Comparison of ENCODE assay signal across 15 cellular contexts in genomic region chr19:20558011-20558410, GRCh38. TPM values are rescaled to one million over a fixed set of nuclear protein-coding genes. Genes with fewer than 3 reads are reported as not detected.
A peak's percentile ranks its signal among the peaks of the same experiment; 100 is the strongest.
DNase-seq lines count a peak whose midpoint lies in the region; ATAC-seq, FAIRE-seq and TF ChIP-seq lines count a peak whose summit lies in the region.
"Had no signal": no experiment of that assay in that cellular context is flagged by ENCODE, and none has a peak within 500 bp of the region (broad histone marks: within the 10 kb centered on the region; RNA-seq: fewer than 3 reads in every experiment).

No MANE protein-coding gene starts in this region.

- peak; percentile 67 for TF ChIP-seq CTCF in H9 (conservative IDR thresholded peaks at IDR 0.05)
- peak; percentile 46 for TF ChIP-seq CTCF in WTC11 (IDR thresholded peaks at IDR 0.05)
- TF ChIP-seq CTCF in neural crest cell (conservative IDR thresholded peaks at IDR 0.05): peak; percentile 35

- no peak overlapping the region for H3T11ph ChIP-seq in H9 (ENCODE audit: low read length)

- no peaks in the 10 kb centered on the region for H3K27me3 Mint-ChIP-seq in activated CD4-positive, alpha-beta T cell treated with anti-CD3 and anti-CD28 coated beads, Interleukin-2, amount 10 ng/mL, durations not matched to agents 7 days and 5 days
- H3K27me3 Mint-ChIP-seq in H9 (ENCODE audit: low read depth): no peaks in the 10 kb centered on the region
- no peaks in the 10 kb centered on the region for H3K27me3 Mint-ChIP-seq in WTC11 (ENCODE audit: low read depth)
- no peaks in the 10 kb centered on the region for H3K27me3 Mint-ChIP-seq in neural crest cell (ENCODE audit: low read depth)
- no peaks in the 10 kb centered on the region for H3K27me3 Mint-ChIP-seq in T-helper 17 cell

- no peak overlapping the region for H3K23ac ChIP-seq in H9 (ENCODE audit: insufficient read length, low read depth, low read length)

- peak; percentile 60 for ATAC-seq in WTC11
- no peak for ATAC-seq in T-helper 17 cell
- ATAC-seq: HepG2 had no signal

- H2BK12ac ChIP-seq in H9 (ENCODE audit: insufficient read length, low read depth, low read length): no peak overlapping the region

- H3K23me2 ChIP-seq in H9 (ENCODE audit: insufficient read length, low read depth, low read length, poor library complexity, severe bottlenecking): no peaks in the 10 kb centered on the region

- H3K4me1 Mint-ChIP-seq in activated CD4-positive, alpha-beta T cell treated with anti-CD3 and anti-CD28 coated beads, Interleukin-2, amount 10 ng/mL, durations not matched to agents 7 days and 5 days: peaks cover 7% of the 10 kb centered on the region
- H3K4me1 Mint-ChIP-seq in H9 (0 out of 4 replicates have a peak, but pooled peaks cover 0 to 6% of the 10 kb centered on the region in 2 experiments), WTC11 (peaks cover 16% of the 10 kb centered on the region), neural crest cell (no peaks in the 10 kb centered on the region), T-helper 17 cell (no peaks in the 10 kb centered on the region)

- H3K36me3 Mint-ChIP-seq in activated CD4-positive, alpha-beta T cell treated with anti-CD3 and anti-CD28 coated beads, Interleukin-2, amount 10 ng/mL, durations not matched to agents 7 days and 5 days (ENCODE audit: low read depth): peaks cover 79% of the 10 kb centered on the region
- H3K36me3 Mint-ChIP-seq in H9 (ENCODE audit: insufficient read depth in 1 of 3, low read depth in 3 of 3): peaks cover 68 to 81% (median 77%) of the 10 kb centered on the region in 3 experiments
- H3K36me3 Mint-ChIP-seq in WTC11: peaks cover 42% of the 10 kb centered on the region
- peaks cover 79% of the 10 kb centered on the region for H3K36me3 Mint-ChIP-seq in neural crest cell (ENCODE audit: low read depth)
- H3K36me3 Mint-ChIP-seq in T-helper 17 cell (ENCODE audit: low read depth): peaks cover 17% of the 10 kb centered on the region

- no peak overlapping the region for H3K27ac ChIP-seq in H9 (ENCODE audit: insufficient read length, low read depth, low read length)
- H3K27ac ChIP-seq: RWPE1, spleen had no signal

- no peak overlapping the region for H3K4me3 Mint-ChIP-seq in activated CD4-positive, alpha-beta T cell treated with anti-CD3 and anti-CD28 coated beads, Interleukin-2, amount 10 ng/mL, durations not matched to agents 7 days and 5 days
- H3K4me3 Mint-ChIP-seq in H9 (no peak overlapping the region), WTC11 (no peak overlapping the region), neural crest cell (no peak overlapping the region), T-helper 17 cell (no peak overlapping the region)

- no peak overlapping the region for H2BK5ac ChIP-seq in H9 (ENCODE audit: insufficient read length, low read length)

- no peak overlapping the region for H4K91ac ChIP-seq in H9 (ENCODE audit: insufficient read length, low read depth, low read length)

- CTCF ChIA-PET in activated CD4-positive, alpha-beta T cell treated with anti-CD3 and anti-CD28 coated beads, Interleukin-2, amount 10 ng/mL, durations not matched to agents 7 days and 5 days (lab: Charles Lee): no interaction called here
- CTCF ChIA-PET in WTC11 (lab: Charles Lee): interaction anchor here (0.6 to 2.1 kb wide), 13 partner anchors 8 to 699 kb away, joined by 3 to 12 read pairs (median 3); partner anchors contain the start of genes ZNF626 and ZNF66

- H3K9me3 Mint-ChIP-seq in activated CD4-positive, alpha-beta T cell treated with anti-CD3 and anti-CD28 coated beads, Interleukin-2, amount 10 ng/mL, durations not matched to agents 7 days and 5 days: peaks cover 50% of the 10 kb centered on the region
- peaks cover 56 to 84% of the 10 kb centered on the region in 2 experiments for H3K9me3 Mint-ChIP-seq in H9
- H3K9me3 Mint-ChIP-seq in WTC11: peaks cover 12% of the 10 kb centered on the region
- H3K9me3 Mint-ChIP-seq in neural crest cell: peaks cover 22% of the 10 kb centered on the region

- POLR2A ChIA-PET in activated CD4-positive, alpha-beta T cell treated with anti-CD3 and anti-CD28 coated beads, Interleukin-2, amount 10 ng/mL, durations not matched to agents 7 days and 5 days (lab: Charles Lee): no interaction called here
- POLR2A ChIA-PET in WTC11 (lab: Charles Lee): no interaction called here

- H3K27ac Mint-ChIP-seq in activated CD4-positive, alpha-beta T cell treated with anti-CD3 and anti-CD28 coated beads, Interleukin-2, amount 10 ng/mL, durations not matched to agents 7 days and 5 days: no peak overlapping the region
- H3K27ac Mint-ChIP-seq in H9: no peak overlapping the region
- H3K27ac Mint-ChIP-seq in WTC11: no peak overlapping the region
- no peak overlapping the region for H3K27ac Mint-ChIP-seq in neural crest cell (ENCODE audit: unreplicated experiment)
- H3K27ac Mint-ChIP-seq in T-helper 17 cell: no peak overlapping the region

- no peaks in the 10 kb centered on the region for H3K27me3 ChIP-seq in H9 (ENCODE audit: insufficient read depth, low read length)
- H3K27me3 ChIP-seq: spleen had no signal

- no peak overlapping the region for H2BK120ac ChIP-seq in H9 (ENCODE audit: low read depth, low read length, poor library complexity, severe bottlenecking)

- H2BK20ac ChIP-seq in H9 (ENCODE audit: low read depth, low read length, poor library complexity, severe bottlenecking): no peak overlapping the region

- peaks cover 3% of the 10 kb centered on the region; the same call in 1 of the 2 replicates for H3K79me2 ChIP-seq in H9 (ENCODE audit: insufficient read depth, low read length)

- H3K79me1 ChIP-seq in H9 (ENCODE audit: insufficient read depth, low read depth, low read length, poor library complexity, severe bottlenecking): peaks cover 8% of the 10 kb centered on the region

- no peak overlapping the region for H4K8ac ChIP-seq in H9 (replicated peaks; ENCODE audit: insufficient read length, low read depth, low read length)

- no peak overlapping the region for H3K4me2 ChIP-seq in H9 (ENCODE audit: insufficient read depth, insufficient read length, low read length)

- H2AFZ ChIP-seq in H9 (ENCODE audit: low read length): no peak overlapping the region

- no peak overlapping the region for H3K9ac ChIP-seq in H9 (ENCODE audit: extremely low read depth, insufficient read length, low read length)

- no peak overlapping the region for H3K18ac ChIP-seq in H9 (ENCODE audit: insufficient read length, low read depth, low read length)

- no peak for FAIRE-seq in RCC 7860 (lab: Jason Lieb, UNC)
- FAIRE-seq: HepG2 had no signal

- DNase-seq in activated CD4-positive, alpha-beta T cell treated with anti-CD3 and anti-CD28 coated beads, Interleukin-2, amount 10 ng/mL, durations not matched to agents 7 days and 5 days: peak; percentile 7
- no peak for DNase-seq in activated CD4-positive, alpha-beta T cell treated with anti-CD3 and anti-CD28 coated beads for 4 hours
- DNase-seq in H9 (peak; percentile 30), WTC11 (ENCODE audit: low spot score) (peak; percentile 77), neural crest cell (ENCODE audit: low read depth, low spot score) (no peak), SK-N-DZ (ENCODE audit: low spot score) (no peak), T-helper 17 cell (no peak), RCC 7860 (ENCODE audit: low spot score) (no peak)
- DNase-seq: activated CD8-positive, alpha-beta memory T cell treated with anti-CD3 and anti-CD28 coated beads, Interleukin-2, amount 50 U/mL, for 48 hours; hippocampal formation; NCI-H1417 treated with DMSO at 0.1 percent for 48 hours; spleen had no signal

- H3K9me3 ChIP-seq in H9 (ENCODE audit: control insufficient read depth, low read depth, low read length) (peaks cover 23% of the 10 kb centered on the region), T-helper 17 cell (ENCODE audit: control insufficient read depth, low read length, poor library complexity, severe bottlenecking) (peaks cover 41% of the 10 kb centered on the region)

- no peak overlapping the region for H3K56ac ChIP-seq in H9 (ENCODE audit: insufficient read length, low read depth, low read length)

- WGBS in H9 (ENCODE audit: extremely low coverage, insufficient read length, low lambda C conversion rate): no CpG with 5 or more reads among the region's 4 CpGs

- H2BK15ac ChIP-seq in H9 (ENCODE audit: low read depth, low read length): no peak overlapping the region

- H3K4ac ChIP-seq in H9 (ENCODE audit: low read depth, low read length): no peak overlapping the region

- H3K14ac ChIP-seq in H9 (ENCODE audit: insufficient read depth, low read length): no peak overlapping the region

- no peak overlapping the region for H4K5ac ChIP-seq in H9 (ENCODE audit: insufficient read length, low read depth, low read length)

- H4K20me1 ChIP-seq in H9 (ENCODE audit: control insufficient read depth, insufficient read depth, insufficient read length): no peaks in the 10 kb centered on the region

- H3K4me1 ChIP-seq in H9 (ENCODE audit: insufficient read depth, low read length): no peaks in the 10 kb centered on the region
- H3K4me1 ChIP-seq: spleen had no signal

- H2AK5ac ChIP-seq in H9 (ENCODE audit: insufficient read length, low read length): no peak overlapping the region

TF ChIP-seq in WTC11, 78 proteins besides CTCF, POLR2A, EP300 and RAD21:
- no peak for TF ChIP-seq FOXP4 (CRISPR knock-in tag; IDR thresholded peaks at IDR 0.05)
- TF ChIP-seq RELA (CRISPR knock-in tag; IDR thresholded peaks at IDR 0.05; ENCODE audit: borderline replicate concordance): no peak

RNA-seq across cellular contexts. Expression of gene ZNF737, which starts 7.6 kb away (rescaled TPM):
- 10 to 100 TPM; 18.9 to 22.5 TPM for total RNA-seq in activated CD4-positive, alpha-beta T cell treated with anti-CD3 and anti-CD28 coated beads, Interleukin-2, amount 10 ng/mL, durations not matched to agents 7 days and 5 days
- total RNA-seq in H9 (2021) (14.1 and 14.3 TPM in 2 replicates), WTC11 (2021) (15.6 to 20.2 TPM (median 16.2 TPM) in 3 replicates), neural crest cell (17.1 and 18.9 TPM in 2 replicates), T-helper 17 cell (10 to 100 TPM in 1 of 2 donors, 1 to 10 TPM in 1; 8.2 to 17.4 TPM)
- 17.0 and 54.4 TPM in 2 replicates for polyA plus RNA-seq in SK-N-DZ (2014; cell fraction: cytosol; rRNA removed)
- polyA plus RNA-seq in SK-N-DZ (2014; cell fraction: nucleus; rRNA removed): 13.2 and 22.8 TPM in 2 replicates
- total RNA-seq: NCI-H460 had no signal

Comparison
In these comparisons a context has a peak if more than half of its experiments do, and no peak if none do; other contexts are left out.
1. DNase-seq: peak in activated CD4-positive, alpha-beta T cell treated with anti-CD3 and anti-CD28 coated beads, Interleukin-2, amount 10 ng/mL, durations not matched to agents 7 days and 5 days (single experiment), H9 (single experiment) and WTC11 (single experiment); none in activated CD4-positive, alpha-beta T cell treated with anti-CD3 and anti-CD28 coated beads for 4 hours (0 of 2), neural crest cell (single experiment), SK-N-DZ (single experiment), T-helper 17 cell (0 of 3) and RCC 7860 (single experiment).
2. Peak in every context shown above with its lines, with median percentiles within 50 percentile points of each other: CTCF ChIP-seq.